Comparison of ENCODE assay signal across 14 cellular contexts in the genomic region with DNA sequence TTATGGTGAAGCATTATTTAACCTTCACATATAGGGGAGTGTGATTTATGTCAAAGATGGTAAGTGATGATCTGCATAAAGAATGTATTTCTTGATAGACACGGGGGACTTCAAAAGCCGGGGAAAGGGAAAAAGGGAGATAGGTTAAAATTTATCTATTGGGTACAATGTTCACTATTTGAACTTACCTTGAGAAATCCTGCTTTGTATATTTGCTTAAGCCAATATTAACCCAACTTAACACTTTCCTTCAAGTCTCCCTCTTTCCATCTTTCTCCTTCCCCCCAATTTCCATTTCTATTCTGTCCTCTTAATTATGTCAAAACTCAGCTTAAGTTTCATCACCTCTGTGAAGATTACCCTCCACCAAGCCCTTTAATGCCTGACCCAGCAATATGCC.
DNase-seq lines count a peak whose midpoint lies in the region; ATAC-seq, FAIRE-seq and TF ChIP-seq lines count a peak whose summit lies in the region.
"Had no signal": no experiment of that assay in that cellular context is flagged by ENCODE, and none has a peak within 500 bp of the region (broad histone marks: within the 10 kb centered on the region; RNA-seq: fewer than 3 reads in every experiment).

No MANE protein-coding gene starts in this region.

- H3K4me2 ChIP-seq in H1 (ENCODE audit: insufficient read depth in 1 of 2, low read depth in 2 of 2, low read length in 2 of 2) = no peak overlapping the region
- H3K4me2 ChIP-seq in MM.1S (ENCODE audit: low read depth, low read length) = no peak overlapping the region
- H3K4me2 ChIP-seq: BLaER1 treated with 17β-estradiol and CSF1 and Interleukin-3, amounts not matched to agents 10 nM and 100 nM had no signal

- no peak overlapping the region for H2BK120ac ChIP-seq in H1 (replicated peaks; ENCODE audit: low read depth, low read length)

- H3K36me3 ChIP-seq in H1 (ENCODE audit: control insufficient read depth in 2 of 4, insufficient read depth in 4 of 4, low read length in 3 of 4) = no peaks in the 10 kb centered on the region; a peak in 1 of 8 replicates
- no peaks in the 10 kb centered on the region for H3K36me3 ChIP-seq in liver (ENCODE audit: control insufficient read depth in 4 of 4, insufficient read depth in 3 of 4, low read depth in 1 of 4, low read length in 3 of 4)
- H3K36me3 ChIP-seq in MM.1S (replicated peaks; ENCODE audit: insufficient read depth, low read length) = no peaks in the 10 kb centered on the region
- H3K36me3 ChIP-seq: BLaER1 treated with 17β-estradiol and CSF1 and Interleukin-3, amounts not matched to agents 10 nM and 100 nM; HAP-1 had no signal

- no peak overlapping the region for H2AFZ ChIP-seq in H1 (ENCODE audit: low read length)
- no peak overlapping the region for H2AFZ ChIP-seq in MM.1S (ENCODE audit: low read length)

- H2AK5ac ChIP-seq in H1 (ENCODE audit: low read depth, low read length) = no peak overlapping the region

- no peaks in the 10 kb centered on the region for H3K27me3 Mint-ChIP-seq in WTC11 (ENCODE audit: low read depth)

- no peaks in the 10 kb centered on the region for H3K23me2 ChIP-seq in H1 (ENCODE audit: low read depth, low read length)

- no peak overlapping the region for H2BK20ac ChIP-seq in H1 (ENCODE audit: low read length)

- H2BK15ac ChIP-seq in H1 (ENCODE audit: low read length) = no peak overlapping the region

- no peak overlapping the region for H3K56ac ChIP-seq in H1 (replicated peaks; ENCODE audit: insufficient read length, low read depth, low read length)

- no peak overlapping the region for H4K91ac ChIP-seq in H1 (replicated peaks; ENCODE audit: insufficient read length, low read length)

- H4K5ac ChIP-seq in H1 (ENCODE audit: insufficient read length, low read depth, low read length) = no peak overlapping the region

- no peaks in the 10 kb centered on the region for H3K9me2 ChIP-seq in MM.1S (replicated peaks; ENCODE audit: insufficient read depth, low read length)

- CTCF ChIA-PET in WTC11 (lab: Charles Lee) (no interaction called here), H1 (lab: Charles Lee; ENCODE audit: partially characterized antibody) (no interaction called here)

- peaks cover 7% of the 10 kb centered on the region for H3K9me3 Mint-ChIP-seq in WTC11
- H3K9me3 Mint-ChIP-seq: CD8-positive, alpha-beta T cell had no signal

- H3K79me1 ChIP-seq in H1 (ENCODE audit: low read depth, low read length) = no peaks in the 10 kb centered on the region

- DNase-seq in WTC11 (ENCODE audit: low spot score) (no peak), H1 (ENCODE audit: low read depth in 1 of 2, low spot score in 2 of 2) (no peak), MM.1S (no peak), EL (no peak)
- DNase-seq: CD8-positive, alpha-beta T cell; DMS 273 treated with DMSO at 0.1 percent for 48 hours; DMS53; DND-41; GDM1 had no signal

- WGBS in H1 (ENCODE audit: extremely low coverage in 1 of 2, insufficient coverage in 1 of 2, insufficient read length in 1 of 2, insufficient replicate concordance in 2 of 2, low coverage in 1 of 2, low lambda C conversion rate in 2 of 2, missing lambda C conversion rate in 1 of 2), 2 experiments = 97% methylated on average over 2 of the region's 2 CpGs; no CpG with 5 or more reads in 1 of the 2 experiments
- WGBS in liver = 41% methylated on average over 2 of the region's 2 CpGs

- ATAC-seq in WTC11 = no peak
- no peak for ATAC-seq in GM21717 (IDR thresholded peaks at IDR 0.05; ENCODE audit: unreplicated experiment)
- ATAC-seq: CD8-positive, alpha-beta T cell had no signal

- H4K20me1 ChIP-seq in H1 (replicated peaks in 1 of 2; ENCODE audit: control insufficient read depth in 1 of 2, insufficient read depth in 2 of 2, low read length in 2 of 2) = no peaks in the 10 kb centered on the region
- no peaks in the 10 kb centered on the region for H4K20me1 ChIP-seq in MM.1S (ENCODE audit: insufficient read depth, low read length)
- H4K20me1 ChIP-seq: BLaER1 treated with 17β-estradiol and CSF1 and Interleukin-3, amounts not matched to agents 10 nM and 100 nM had no signal

- H3K18ac ChIP-seq in H1 (ENCODE audit: extremely low read depth, low read length) = no peak overlapping the region

- H3K36me3 Mint-ChIP-seq in WTC11 = peaks cover 7% of the 10 kb centered on the region
- H3K36me3 Mint-ChIP-seq: CD8-positive, alpha-beta T cell had no signal

- no peak for TF ChIP-seq EP300 in H1 (IDR thresholded peaks at IDR 0.05; ENCODE audit: borderline replicate concordance in 1 of 2, low read depth in 2 of 2, low read length in 2 of 2)

- peaks cover 6 to 25% (median 21%) of the 10 kb centered on the region in 4 experiments; a peak in 5 of 7 replicates for H3K4me1 ChIP-seq in H1 (replicated peaks in 1 of 4; ENCODE audit: control insufficient read depth in 3 of 4, insufficient read depth in 4 of 4, low read length in 3 of 4)
- peaks cover 4 to 28% (median 15%) of the 10 kb centered on the region in 4 donors for H3K4me1 ChIP-seq in liver (ENCODE audit: control insufficient read depth in 4 of 4, insufficient read depth in 4 of 4, low read length in 3 of 4)
- no peaks in the 10 kb centered on the region for H3K4me1 ChIP-seq in MM.1S (ENCODE audit: low read length)
- H3K4me1 ChIP-seq: BLaER1 treated with 17β-estradiol and CSF1 and Interleukin-3, amounts not matched to agents 10 nM and 100 nM had no signal

- H3K79me2 ChIP-seq in H1 (ENCODE audit: control insufficient read depth in 1 of 2, insufficient read depth in 2 of 2, low read length in 2 of 2) (no peaks in the 10 kb centered on the region), MM.1S (ENCODE audit: low read length) (no peaks in the 10 kb centered on the region)

- H3K4ac ChIP-seq in H1 (replicated peaks; ENCODE audit: insufficient read length, low read depth, low read length) = no peak overlapping the region

- no peak overlapping the region for H3K4me3 Mint-ChIP-seq in WTC11
- H3K4me3 Mint-ChIP-seq: B cell; CD8-positive, alpha-beta T cell had no signal

- no peaks in the 10 kb centered on the region for H3F3A ChIP-seq in MM.1S (ENCODE audit: insufficient read depth, low read length)

- peak; percentile 50 for FAIRE-seq in H1 (lab: Jason Lieb, UNC)

- POLR2A ChIA-PET in WTC11 (lab: Charles Lee) (no interaction called here), H1 (lab: Charles Lee; ENCODE audit: partially characterized antibody) (no interaction called here)

- H2BK12ac ChIP-seq in H1 (ENCODE audit: low read depth, low read length) = no peak overlapping the region

- H3K9ac ChIP-seq in H1 (replicated peaks in 1 of 4; ENCODE audit: extremely low read depth in 1 of 4, low read depth in 3 of 4, low read length in 3 of 4) (no peak overlapping the region), liver (ENCODE audit: low read depth in 1 of 2, low read length in 2 of 2) (no peak overlapping the region), MM.1S (ENCODE audit: low read length) (no peak overlapping the region)
- H3K9ac ChIP-seq: BLaER1 treated with 17β-estradiol and CSF1 and Interleukin-3, amounts not matched to agents 10 nM and 100 nM had no signal

- no peak overlapping the region for H3K14ac ChIP-seq in H1 (ENCODE audit: insufficient read length)

- H3K4me1 Mint-ChIP-seq in WTC11 = peaks cover 65% of the 10 kb centered on the region
- H3K4me1 Mint-ChIP-seq: B cell had no signal

- no peak overlapping the region for H3K23ac ChIP-seq in H1 (ENCODE audit: insufficient read length)

- no peak overlapping the region for H2BK5ac ChIP-seq in H1 (ENCODE audit: low read depth, low read length)

- peak overlapping the region; percentile 42; the same call in 1 of the 2 replicates for H3K27ac Mint-ChIP-seq in WTC11
- H3K27ac Mint-ChIP-seq: B cell; CD8-positive, alpha-beta T cell had no signal

- no peak overlapping the region for H3K4me3 ChIP-seq in H1 (ENCODE audit: extremely low read depth in 1 of 4, insufficient read depth in 2 of 4, low read depth in 3 of 4, low read length in 4 of 4)
- H3K4me3 ChIP-seq in liver (ENCODE audit: low read depth in 1 of 3, low read length in 3 of 3) = peak overlapping the region; percentile 25 to 55 (median 50)
- H3K4me3 ChIP-seq in MM.1S (ENCODE audit: low read length) = no peak overlapping the region
- H3K4me3 ChIP-seq: BLaER1 treated with 17β-estradiol and CSF1 and Interleukin-3, amounts not matched to agents 10 nM and 100 nM; HAP-1 had no signal

- TF ChIP-seq RAD21 in H1 (IDR thresholded peaks at IDR 0.05 in 1 of 2, conservative IDR thresholded peaks at IDR 0.05 in 1 of 2; ENCODE audit: low read depth in 2 of 2, low read length in 2 of 2) (no peak), liver (IDR thresholded peaks at IDR 0.05) (no peak)

- no peak for TF ChIP-seq CTCF in WTC11 (IDR thresholded peaks at IDR 0.05)
- no peak for TF ChIP-seq CTCF in H1 (IDR thresholded peaks at IDR 0.05; ENCODE audit: control extremely low read depth in 1 of 3, insufficient read depth in 1 of 3, low read depth in 1 of 3, low read length in 3 of 3)
- TF ChIP-seq CTCF in liver (IDR thresholded peaks at IDR 0.05; ENCODE audit: low read depth, low read length, missing input control) = no peak
- TF ChIP-seq CTCF in MM.1S (IDR thresholded peaks at IDR 0.05; ENCODE audit: low read length) = no peak

- no peak overlapping the region for H4K8ac ChIP-seq in H1 (ENCODE audit: extremely low read depth, insufficient read depth, low read length)

- TF ChIP-seq POLR2A in H1 (IDR thresholded peaks at IDR 0.05; ENCODE audit: control extremely low read depth in 1 of 2, low read depth in 2 of 2, low read length in 2 of 2) = no peak

- H3K27ac ChIP-seq in H1 (ENCODE audit: low read depth, low read length) (no peak overlapping the region), liver (ENCODE audit: low read depth in 1 of 2, low read length in 2 of 2) (no peak overlapping the region), MM.1S (ENCODE audit: low read length) (no peak overlapping the region)
- H3K27ac ChIP-seq: BLaER1 treated with 17β-estradiol and CSF1 and Interleukin-3, amounts not matched to agents 10 nM and 100 nM had no signal

- H3K9me3 ChIP-seq in H1 (ENCODE audit: insufficient read depth in 2 of 2, low read depth in 1 of 2, low read length in 1 of 2) = no peaks in the 10 kb centered on the region
- H3K9me3 ChIP-seq in liver (ENCODE audit: control insufficient read depth in 4 of 4, low read length in 3 of 4) = no peaks in the 10 kb centered on the region
- H3K9me3 ChIP-seq in MM.1S (replicated peaks; ENCODE audit: insufficient read depth, low read length) = no peaks in the 10 kb centered on the region
- H3K9me3 ChIP-seq: BLaER1 treated with 17β-estradiol and CSF1 and Interleukin-3, amounts not matched to agents 10 nM and 100 nM; HAP-1 had no signal

- H3K27me3 ChIP-seq in H1 (replicated peaks in 1 of 4; ENCODE audit: control insufficient read depth in 3 of 4, extremely low read depth in 1 of 4, insufficient read depth in 3 of 4, low read length in 3 of 4) = no peaks in the 10 kb centered on the region
- H3K27me3 ChIP-seq in liver (ENCODE audit: control insufficient read depth in 4 of 4, insufficient read depth in 4 of 4, low read length in 3 of 4) = no peaks in the 10 kb centered on the region
- no peaks in the 10 kb centered on the region for H3K27me3 ChIP-seq in MM.1S (replicated peaks; ENCODE audit: insufficient read depth, low read length)
- H3K27me3 ChIP-seq: BLaER1 treated with 17β-estradiol and CSF1 and Interleukin-3, amounts not matched to agents 10 nM and 100 nM had no signal

TF ChIP-seq in H1, 55 proteins besides CTCF, POLR2A, EP300 and RAD21 (continues in another document):
- no peak for TF ChIP-seq SP2 (IDR thresholded peaks at IDR 0.05; ENCODE audit: low read length)

TF ChIP-seq in liver, 16 proteins besides CTCF, POLR2A, EP300 and RAD21 (continues in another document):
- TF ChIP-seq HNF4G (IDR thresholded peaks at IDR 0.05) (peak; percentile 44), HNF4A (conservative IDR thresholded peaks at IDR 0.05) (peak; percentile 73 to 82)

Comparison
In these comparisons a context has a peak if more than half of its experiments do, and no peak if none do; other contexts are left out.
1. H3K4me3 ChIP-seq: peak in liver (3 of 3); none in H1 (0 of 4) and MM.1S (single experiment).